8 cellular contexts compared by ENCODE assay signal in the genomic region with DNA sequence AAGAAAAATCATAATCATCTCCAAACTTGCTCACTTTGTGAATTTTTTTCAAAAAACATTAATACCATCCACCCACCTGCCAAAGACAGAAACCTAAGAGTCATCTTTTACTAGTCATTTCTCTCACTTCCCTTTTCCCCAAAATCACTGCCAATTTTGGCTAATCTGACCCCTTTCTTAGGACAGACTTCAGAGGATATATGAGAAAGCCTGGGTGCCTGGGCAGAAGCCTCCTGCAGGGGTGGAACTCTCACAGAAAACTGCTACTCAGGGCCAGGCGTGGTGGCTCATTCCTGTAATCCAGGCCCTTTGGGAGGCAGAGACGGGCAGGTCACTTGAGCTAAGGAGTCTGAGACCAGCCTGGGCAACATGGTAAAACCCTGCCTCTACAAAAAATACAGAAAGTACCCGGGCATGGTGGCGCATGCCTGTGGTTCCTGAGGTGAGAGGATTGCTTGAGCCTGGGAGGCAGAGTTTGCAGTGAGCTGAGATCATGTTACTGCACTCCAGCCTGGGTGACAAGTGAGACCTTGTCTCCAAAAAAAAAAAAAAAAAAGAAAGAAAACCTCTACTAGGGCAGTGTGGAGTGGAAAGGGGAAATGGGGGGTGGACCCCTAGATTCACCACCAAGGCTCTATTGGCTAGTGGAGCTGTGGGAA. TPM values are rescaled to one million over a fixed set of nuclear protein-coding genes. Genes with fewer than 3 reads are reported as not detected.
DNase-seq lines count a peak whose midpoint lies in the region; ATAC-seq and TF ChIP-seq lines count a peak whose summit lies in the region.

No MANE protein-coding gene starts in this region.

- H4K20me1 ChIP-seq in GM23248 (ENCODE audit: insufficient read depth) = no peaks in the 10 kb centered on the region

- no peak for ATAC-seq in natural killer cell treated with Interleukin-12 subunit alpha and Interleukin-12 subunit beta and Interleukin-15 and Interleukin-18, amount 100 ng/mL, for 72 hours
- no peak for ATAC-seq in gastroesophageal sphincter

- peak overlapping the region; percentile 50 for H3K27ac Mint-ChIP-seq in activated CD4-positive, alpha-beta T cell treated with anti-CD3 and anti-CD28 coated beads, Interleukin-2, amount 10 ng/mL, durations not matched to agents 7 days and 5 days
- H3K27ac Mint-ChIP-seq in activated naive CD4-positive, alpha-beta T cell treated with anti-CD3 and anti-CD28 coated beads, Interleukin-2, amount 50 U/mL, for 24 hours = peak overlapping the region; percentile 78
- H3K27ac Mint-ChIP-seq in natural killer cell treated with Interleukin-12 subunit alpha and Interleukin-12 subunit beta and Interleukin-15 and Interleukin-18, amount 100 ng/mL, for 72 hours = peak overlapping the region; percentile 97 to 98

- H3K4me1 Mint-ChIP-seq in activated CD4-positive, alpha-beta T cell treated with anti-CD3 and anti-CD28 coated beads, Interleukin-2, amount 10 ng/mL, durations not matched to agents 7 days and 5 days = peaks cover 52% of the 10 kb centered on the region
- H3K4me1 Mint-ChIP-seq in activated naive CD4-positive, alpha-beta T cell treated with anti-CD3 and anti-CD28 coated beads, Interleukin-2, amount 50 U/mL, for 24 hours = peaks cover 61% of the 10 kb centered on the region
- H3K4me1 Mint-ChIP-seq in natural killer cell treated with Interleukin-12 subunit alpha and Interleukin-12 subunit beta and Interleukin-15 and Interleukin-18, amount 100 ng/mL, for 72 hours (ENCODE audit: low read depth in 2 of 2) = peaks cover 48 to 52% of the 10 kb centered on the region in 2 donors

- H3K4me1 ChIP-seq in GM23248 (ENCODE audit: insufficient read depth) (peaks cover 31% of the 10 kb centered on the region), gastroesophageal sphincter (peaks cover 0 to 63% (median 15%) of the 10 kb centered on the region in 3 donors)

- H3K4me3 ChIP-seq in GM23248 (peak overlapping the region; percentile 78), gastroesophageal sphincter (no peak overlapping the region)

- H3K9me3 ChIP-seq in GM23248 (ENCODE audit: low read depth) (no peaks in the 10 kb centered on the region), gastroesophageal sphincter (no peaks in the 10 kb centered on the region)

- H3K9ac ChIP-seq in GM23248 = peak overlapping the region; percentile 56

- TF ChIP-seq POLR2A in gastroesophageal sphincter (IDR thresholded peaks at IDR 0.05) = no peak

- TF ChIP-seq CTCF in gastroesophageal sphincter (IDR thresholded peaks at IDR 0.05) = no peak

- H3K27me3 ChIP-seq in GM23248 (replicated peaks; ENCODE audit: insufficient read depth) (no peaks in the 10 kb centered on the region), gastroesophageal sphincter (no peaks in the 10 kb centered on the region)

- H3K27ac ChIP-seq in GM23248 (peak overlapping the region; percentile 75), gastroesophageal sphincter (no peak overlapping the region)

- peaks cover 19% of the 10 kb centered on the region for H3F3A ChIP-seq in GM23248 (ENCODE audit: insufficient read depth)

- H3K36me3 ChIP-seq in GM23248 (ENCODE audit: low read depth) (peaks cover 25% of the 10 kb centered on the region), gastroesophageal sphincter (peaks cover 0 to 26% of the 10 kb centered on the region in 2 donors)

- no peaks in the 10 kb centered on the region for H3K9me2 ChIP-seq in GM23248 (ENCODE audit: insufficient read depth)

- peaks cover 77% of the 10 kb centered on the region for H3K36me3 Mint-ChIP-seq in activated CD4-positive, alpha-beta T cell treated with anti-CD3 and anti-CD28 coated beads, Interleukin-2, amount 10 ng/mL, durations not matched to agents 7 days and 5 days (ENCODE audit: low read depth)
- peaks cover 18% of the 10 kb centered on the region for H3K36me3 Mint-ChIP-seq in activated naive CD4-positive, alpha-beta T cell treated with anti-CD3 and anti-CD28 coated beads, Interleukin-2, amount 50 U/mL, for 24 hours
- H3K36me3 Mint-ChIP-seq in natural killer cell treated with Interleukin-12 subunit alpha and Interleukin-12 subunit beta and Interleukin-15 and Interleukin-18, amount 100 ng/mL, for 72 hours = peaks cover 19% of the 10 kb centered on the region

- H3K27me3 Mint-ChIP-seq in activated CD4-positive, alpha-beta T cell treated with anti-CD3 and anti-CD28 coated beads, Interleukin-2, amount 10 ng/mL, durations not matched to agents 7 days and 5 days = no peaks in the 10 kb centered on the region
- no peaks in the 10 kb centered on the region for H3K27me3 Mint-ChIP-seq in activated naive CD4-positive, alpha-beta T cell treated with anti-CD3 and anti-CD28 coated beads, Interleukin-2, amount 50 U/mL, for 24 hours
- no peaks in the 10 kb centered on the region for H3K27me3 Mint-ChIP-seq in natural killer cell treated with Interleukin-12 subunit alpha and Interleukin-12 subunit beta and Interleukin-15 and Interleukin-18, amount 100 ng/mL, for 72 hours

- no peak overlapping the region for H2AFZ ChIP-seq in GM23248

- H3K9me3 Mint-ChIP-seq in activated CD4-positive, alpha-beta T cell treated with anti-CD3 and anti-CD28 coated beads, Interleukin-2, amount 10 ng/mL, durations not matched to agents 7 days and 5 days = no peaks in the 10 kb centered on the region
- no peaks in the 10 kb centered on the region for H3K9me3 Mint-ChIP-seq in activated naive CD4-positive, alpha-beta T cell treated with anti-CD3 and anti-CD28 coated beads, Interleukin-2, amount 50 U/mL, for 24 hours
- H3K9me3 Mint-ChIP-seq in natural killer cell treated with Interleukin-12 subunit alpha and Interleukin-12 subunit beta and Interleukin-15 and Interleukin-18, amount 100 ng/mL, for 72 hours = no peaks in the 10 kb centered on the region

- H3K79me2 ChIP-seq in GM23248 (ENCODE audit: insufficient read depth) = peaks cover 84% of the 10 kb centered on the region

- in situ Hi-C loops in GM23248 (cut with MboI) = no loop called here

- H3K4me2 ChIP-seq in GM23248 (ENCODE audit: unreplicated experiment) = peak overlapping the region; percentile 78

- CTCF ChIA-PET in activated CD4-positive, alpha-beta T cell treated with anti-CD3 and anti-CD28 coated beads, Interleukin-2, amount 10 ng/mL, durations not matched to agents 7 days and 5 days (lab: Charles Lee) = interaction anchor here (0.6 to 1.5 kb wide), 4 partner anchors 24 to 644 kb away, joined by 3 to 4 read pairs (median 4); no protein-coding TSS in a partner anchor

- TF ChIP-seq EP300 in gastroesophageal sphincter (IDR thresholded peaks at IDR 0.05) = no peak

- peak overlapping the region; percentile 89 for H3K4me3 Mint-ChIP-seq in activated CD4-positive, alpha-beta T cell treated with anti-CD3 and anti-CD28 coated beads, Interleukin-2, amount 10 ng/mL, durations not matched to agents 7 days and 5 days
- H3K4me3 Mint-ChIP-seq in activated naive CD4-positive, alpha-beta T cell treated with anti-CD3 and anti-CD28 coated beads, Interleukin-2, amount 50 U/mL, for 24 hours = peak overlapping the region; percentile 27
- H3K4me3 Mint-ChIP-seq in natural killer cell treated with Interleukin-12 subunit alpha and Interleukin-12 subunit beta and Interleukin-15 and Interleukin-18, amount 100 ng/mL, for 72 hours = peak overlapping the region; percentile 99

- 39 to 45% methylated on average over 4 of the region's 4 CpGs for WGBS in GM23248 (ENCODE audit: low coverage in 1 of 2, low lambda C conversion rate in 2 of 2, missing lambda C conversion rate in 2 of 2), 2 experiments
- 55 to 58% methylated on average over 3 to 4 of the region's 4 CpGs for WGBS in gastroesophageal sphincter (ENCODE audit: low coverage in 1 of 2), 2 donors

- peak; percentile 23 for DNase-seq in activated CD4-positive, alpha-beta T cell treated with anti-CD3 and anti-CD28 coated beads, Interleukin-2, amount 10 ng/mL, durations not matched to agents 7 days and 5 days
- no peak for DNase-seq in activated CD4-positive, alpha-beta T cell treated with anti-CD3 and anti-CD28 coated beads, Interleukin-2, amount 50 U/mL, for 4 hours
- DNase-seq in GM23248 = peak; percentile 70
- DNase-seq in Kasumi-1 (lab: John Stamatoyannopoulos, UW) = peak; percentile 19 to 24
- no peak for DNase-seq in natural killer cell treated with Interleukin-12 subunit alpha and Interleukin-12 subunit beta and Interleukin-15 and Interleukin-18, amount 100 ng/mL, for 72 hours (ENCODE audit: low spot score)
- DNase-seq in NCI-H128 (lab: John Stamatoyannopoulos, UW; ENCODE audit: unreplicated experiment) = no peak

- POLR2A ChIA-PET in activated CD4-positive, alpha-beta T cell treated with anti-CD3 and anti-CD28 coated beads, Interleukin-2, amount 10 ng/mL, durations not matched to agents 7 days and 5 days (lab: Charles Lee) = interaction anchor here (1.1 kb wide), 1 partner anchor 25 kb away, joined by 4 read pairs; no protein-coding TSS in a partner anchor

RNA-seq across cellular contexts. Expression of a gene that starts 3.8 kb away (rescaled TPM):
- total RNA-seq in activated CD4-positive, alpha-beta T cell treated with anti-CD3 and anti-CD28 coated beads, Interleukin-2, amount 10 ng/mL, durations not matched to agents 7 days and 5 days = 100 to 1,000 TPM; 246 to 282 TPM
- 90.3 and 101 TPM in 2 replicates for total RNA-seq in GM23248 (2014; rRNA removed; shearing (Covaris generic))
- polyA plus RNA-seq in GM23248 (2016; fragmentation: Nextera tagmentation; extraction: Ambion mirVana) = 108 and 116 TPM in 2 replicates
- total RNA-seq in natural killer cell treated with Interleukin-12 subunit alpha and Interleukin-12 subunit beta and Interleukin-15 and Interleukin-18, amount 100 ng/mL, for 72 hours = 100 to 1,000 TPM; 105 to 152 TPM
- total RNA-seq in gastroesophageal sphincter = 100 to 1,000 TPM; 162 to 186 (median 177) TPM

Comparison
In these comparisons a context has a peak if more than half of its experiments do, and no peak if none do; other contexts are left out.
1. DNase-seq: peak in activated CD4-positive, alpha-beta T cell treated with anti-CD3 and anti-CD28 coated beads, Interleukin-2, amount 10 ng/mL, durations not matched to agents 7 days and 5 days (single experiment), GM23248 (single experiment) and Kasumi-1 (2 of 2); none in activated CD4-positive, alpha-beta T cell treated with anti-CD3 and anti-CD28 coated beads, Interleukin-2, amount 50 U/mL, for 4 hours (0 of 2), natural killer cell treated with Interleukin-12 subunit alpha and Interleukin-12 subunit beta and Interleukin-15 and Interleukin-18, amount 100 ng/mL, for 72 hours (single experiment) and NCI-H128 (single experiment).
2. H3K4me3 Mint-ChIP-seq: peak in every context shown above with its lines; median percentile 99 in natural killer cell treated with Interleukin-12 subunit alpha and Interleukin-12 subunit beta and Interleukin-15 and Interleukin-18, amount 100 ng/mL, for 72 hours; 89 in activated CD4-positive, alpha-beta T cell treated with anti-CD3 and anti-CD28 coated beads, Interleukin-2, amount 10 ng/mL, durations not matched to agents 7 days and 5 days; 27 in activated naive CD4-positive, alpha-beta T cell treated with anti-CD3 and anti-CD28 coated beads, Interleukin-2, amount 50 U/mL, for 24 hours.
3. Peak in every context shown above with its lines, with median percentiles within 50 percentile points of each other: H3K27ac Mint-ChIP-seq.